In the genomic region with DNA sequence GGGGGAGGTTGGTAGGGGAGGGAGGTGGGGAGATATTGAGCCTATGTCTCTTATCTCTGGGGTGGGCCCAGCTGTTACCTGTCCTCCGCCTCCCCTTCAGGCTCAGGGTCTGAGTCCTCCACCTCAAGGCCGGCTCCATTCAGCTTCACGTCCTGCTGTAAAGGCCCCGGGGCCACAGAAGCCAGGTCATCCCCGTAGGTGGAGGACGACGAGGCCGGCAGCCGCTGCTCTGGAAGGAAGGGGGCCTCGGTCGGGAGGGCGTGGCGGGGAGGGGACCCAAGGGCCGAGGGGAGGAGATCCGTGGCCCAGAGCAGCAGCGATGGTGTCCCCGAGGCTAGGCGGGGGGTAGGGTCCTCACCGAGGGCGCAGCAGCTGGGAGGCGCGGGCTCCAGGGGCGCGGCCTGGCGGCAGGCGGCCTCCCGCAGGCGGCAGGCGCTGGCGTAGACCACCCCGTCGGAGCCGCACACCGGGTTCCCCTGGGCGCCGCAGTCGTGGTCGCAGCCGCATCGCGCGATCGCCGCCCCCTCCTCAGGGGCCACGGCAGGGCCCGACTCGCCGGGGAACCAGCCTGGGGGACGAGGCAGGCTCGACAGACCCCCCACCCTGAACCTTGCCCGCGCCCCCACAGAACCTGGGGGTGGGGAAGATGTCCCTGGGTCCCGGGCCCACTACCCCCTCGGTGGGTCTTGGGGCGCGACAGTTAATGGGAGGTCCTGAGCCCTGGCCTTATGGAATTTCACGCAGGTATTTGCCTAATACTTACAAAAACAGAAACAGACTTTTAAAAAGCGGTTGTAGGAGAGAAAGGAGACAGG, we compare ENCODE assay signal across 7 cellular contexts. TPM values are rescaled to one million over a fixed set of nuclear protein-coding genes. Genes with fewer than 3 reads are reported as not detected.
DNase-seq lines count a peak whose midpoint lies in the region; ATAC-seq and TF ChIP-seq lines count a peak whose summit lies in the region.

No MANE protein-coding gene starts in this region.

- H4K20me1 ChIP-seq in OCI-LY1 (ENCODE audit: insufficient read depth, low read length): no peaks in the 10 kb centered on the region

- no peaks in the 10 kb centered on the region; the same call in 1 of the 2 replicates for H3F3A ChIP-seq in OCI-LY1 (ENCODE audit: insufficient read depth, low read length)

- H3K9ac ChIP-seq in OCI-LY1 (ENCODE audit: low read length): no peak overlapping the region
- H3K9ac ChIP-seq in parathyroid adenoma: no peak overlapping the region

- no peak overlapping the region for H3K27ac ChIP-seq in OCI-LY1 (ENCODE audit: low read depth, low read length, poor library complexity, severe bottlenecking)
- peak overlapping the region; percentile 51 for H3K27ac ChIP-seq in parathyroid adenoma

- H3K79me2 ChIP-seq in OCI-LY1 (ENCODE audit: insufficient read depth, low read length): no peaks in the 10 kb centered on the region
- H3K79me2 ChIP-seq in parathyroid adenoma: no peaks in the 10 kb centered on the region

- H3K4me3 ChIP-seq in OCI-LY1 (ENCODE audit: low read depth, low read length, poor library complexity, severe bottlenecking) (peak overlapping the region; percentile 47), epithelial cell of proximal tubule (ENCODE audit: low read depth, low read length) (peak overlapping the region; percentile 61), parathyroid adenoma (ENCODE audit: low read depth, low read length) (peak overlapping the region; percentile 64)

- H3K4me2 ChIP-seq in OCI-LY1 (ENCODE audit: low read length) (peak overlapping the region; percentile 55), parathyroid adenoma (ENCODE audit: low read length) (peak overlapping the region; percentile 90)

- DNase-seq in epithelial cell of proximal tubule (ENCODE audit: low read depth): no peak
- no peak for DNase-seq in HT-29 (ENCODE audit: low spot score)

- peaks cover 16% of the 10 kb centered on the region for H3K4me1 ChIP-seq in OCI-LY1 (ENCODE audit: insufficient read depth, low read length, severe bottlenecking)
- peaks cover 2% of the 10 kb centered on the region for H3K4me1 ChIP-seq in parathyroid adenoma

- H3K36me3 ChIP-seq in OCI-LY1 (ENCODE audit: insufficient read depth, low read length): no peaks in the 10 kb centered on the region
- no peaks in the 10 kb centered on the region for H3K36me3 ChIP-seq in parathyroid adenoma (ENCODE audit: control insufficient read depth, insufficient read depth, low read length)

- ATAC-seq in GM21723 (IDR thresholded peaks at IDR 0.05; ENCODE audit: unreplicated experiment): peak; percentile 11
- no peak for ATAC-seq in GM18861 (IDR thresholded peaks at IDR 0.05; ENCODE audit: unreplicated experiment)
- ATAC-seq in GM21786 (IDR thresholded peaks at IDR 0.05; ENCODE audit: unreplicated experiment): no peak

- no peaks in the 10 kb centered on the region for H3K9me2 ChIP-seq in OCI-LY1 (ENCODE audit: low read depth, low read length)

- H3K27me3 ChIP-seq in OCI-LY1 (ENCODE audit: insufficient read depth, low read length) (no peaks in the 10 kb centered on the region; the same call in 1 of the 2 replicates), parathyroid adenoma (ENCODE audit: control insufficient read depth, insufficient read depth, low read length) (no peaks in the 10 kb centered on the region)

- H2AFZ ChIP-seq in OCI-LY1 (ENCODE audit: low read length) (no peak overlapping the region), parathyroid adenoma (peak overlapping the region; percentile 66)

- H3K9me3 ChIP-seq in OCI-LY1 (ENCODE audit: low read length) (no peaks in the 10 kb centered on the region), parathyroid adenoma (ENCODE audit: control insufficient read depth, low read length) (no peaks in the 10 kb centered on the region)

- TF ChIP-seq CTCF in OCI-LY1 (IDR thresholded peaks at IDR 0.05; ENCODE audit: low read length): no peak
- no peak for TF ChIP-seq CTCF in epithelial cell of proximal tubule (conservative IDR thresholded peaks at IDR 0.05; ENCODE audit: low read depth, low read length)
- TF ChIP-seq CTCF in parathyroid adenoma (IDR thresholded peaks at IDR 0.05): no peak

RNA-seq across cellular contexts. Expression of gene F2RL3, which starts 7.5 kb away (rescaled TPM):
- total RNA-seq in epithelial cell of proximal tubule: not detected in 2 replicates
- not detected in 2 replicates for total RNA-seq in HT-29 (2014; rRNA removed; shearing (Covaris generic))
